ENCODE assay signal across 8 cellular contexts in genomic region chr12:122190842-122191668, GRCh38. TPM values are rescaled to one million over a fixed set of nuclear protein-coding genes. Genes with fewer than 3 reads are reported as not detected.
DNase-seq lines count a peak whose midpoint lies in the region; ATAC-seq and TF ChIP-seq lines count a peak whose summit lies in the region.

No MANE protein-coding gene starts in this region.

- ATAC-seq in psoas muscle (peak; percentile 87 to 96 (median 93)), GM21423 (IDR thresholded peaks at IDR 0.05; ENCODE audit: unreplicated experiment) (no peak)

- H3K4me3 ChIP-seq in foreskin fibroblast (ENCODE audit: low read depth in 1 of 2, low read length in 2 of 2) (no peak overlapping the region), psoas muscle (no peak overlapping the region)

- no peaks in the 10 kb centered on the region for H3K27me3 ChIP-seq in psoas muscle (ENCODE audit: insufficient read depth in 3 of 3, low read length in 2 of 3)

- no peaks in the 10 kb centered on the region for H3K36me3 ChIP-seq in psoas muscle (ENCODE audit: insufficient read depth in 1 of 2, low read depth in 1 of 2)

- intact Hi-C loops in psoas muscle (cut with DNase I) = loop anchor here (2.0 kb wide), 2 partner anchors 60 to 138 kb away; no protein-coding TSS in a partner anchor

- H3K9me3 ChIP-seq in psoas muscle = no peaks in the 10 kb centered on the region

- no peak overlapping the region for H3K27ac Mint-ChIP-seq in HFFc6

- TF ChIP-seq CTCF in HFFc6 (IDR thresholded peaks at IDR 0.05) (peak; percentile 85), foreskin fibroblast (IDR thresholded peaks at IDR 0.05; ENCODE audit: low read depth, low read length) (peak; percentile 83), psoas muscle (IDR thresholded peaks at IDR 0.05) (peak; percentile 83)

- peaks cover 21% of the 10 kb centered on the region for H3K27me3 Mint-ChIP-seq in HFFc6 (ENCODE audit: insufficient read depth)

- no peak overlapping the region for H3K27ac ChIP-seq in psoas muscle

- in situ Hi-C loops in Caki2 (cut with HindIII; ENCODE audit: low pct_unique_long_range_greater_than_20kb, low sequenced_read_pairs) = no loop called here

- DNase-seq in Caki2 (ENCODE audit: low read depth) (peak; percentile 53), HFFc6 (peak; percentile 48), OCI-M1 (lab: John Stamatoyannopoulos, UW) (peak; percentile 86), foreskin fibroblast (peak; percentile 33 to 79), psoas muscle (peak; percentile 57 to 80), amniotic stem cell (lab: John Stamatoyannopoulos, UW) (no peak)
- DNase-seq in activated T-cell treated with anti-CD3 and anti-CD28 coated beads, Interleukin-2, amount 50 U/mL, for 48 hours = peak; percentile 86 to 87

- peaks cover 5% of the 10 kb centered on the region for H3K4me1 Mint-ChIP-seq in HFFc6 (ENCODE audit: low read depth)

- peaks cover 13% of the 10 kb centered on the region for H3K36me3 Mint-ChIP-seq in HFFc6 (ENCODE audit: low read depth)

- WGBS in psoas muscle, 3 donors = 64 to 70% (median 66%) methylated on average over 18 of the region's 18 CpGs

- no peaks in the 10 kb centered on the region for H3K4me1 ChIP-seq in psoas muscle

- no peak overlapping the region for H3K4me3 Mint-ChIP-seq in HFFc6

- peaks cover 16% of the 10 kb centered on the region for H3K9me3 Mint-ChIP-seq in HFFc6

RNA-seq across cellular contexts. Expression of gene LRRC43, which starts 8.1 kb away (rescaled TPM):
- not detected in 2 replicates for total RNA-seq in Caki2 (2014; rRNA removed; shearing (Covaris generic); ENCODE audit: low replicate concordance)
- total RNA-seq in HFFc6 (2021; fragmentation: NEBNext Ultra II Directional; extraction: Animal tissue kit (Norgen Biotek cat#: 25700)) = not detected
- total RNA-seq in psoas muscle = under 1 TPM in 3 of 4 donors, not detected in 1; 0.13 to 0.36 (median 0.32) TPM
- under 1 TPM in 2 of 3 donors, not detected in 1; 0.05 to 0.06 TPM for polyA plus RNA-seq in psoas muscle

RNA-seq across cellular contexts. Expression of gene B3GNT4, which starts 12.5 kb away (rescaled TPM):
- total RNA-seq in Caki2 (2014; rRNA removed; shearing (Covaris generic); ENCODE audit: low replicate concordance) = 1.4 and 5.4 TPM in 2 replicates
- total RNA-seq in HFFc6 (2021; fragmentation: NEBNext Ultra II Directional; extraction: Animal tissue kit (Norgen Biotek cat#: 25700)) = under 1 TPM in 2 of 6 experiments, not detected in 4; 0.13 to 0.14 TPM
- total RNA-seq in psoas muscle = under 1 TPM in 1 of 4 donors, not detected in 3; 0.38 TPM
- 1 to 10 TPM in 1 of 3 donors, under 1 TPM in 2; 0.30 to 1.3 (median 0.48) TPM for polyA plus RNA-seq in psoas muscle

RNA-seq across cellular contexts. Expression of gene IL31, which starts 17.0 kb away (rescaled TPM):
- not detected in 2 replicates for total RNA-seq in Caki2 (2014; rRNA removed; shearing (Covaris generic); ENCODE audit: low replicate concordance)
- total RNA-seq in HFFc6 (2021; fragmentation: NEBNext Ultra II Directional; extraction: Animal tissue kit (Norgen Biotek cat#: 25700)) = not detected
- total RNA-seq in psoas muscle = not detected
- not detected for polyA plus RNA-seq in psoas muscle

RNA-seq across cellular contexts. Expression of gene DIABLO, which starts 34.8 kb away (rescaled TPM):
- 93.5 and 116 TPM in 2 replicates for total RNA-seq in Caki2 (2014; rRNA removed; shearing (Covaris generic); ENCODE audit: low replicate concordance)
- total RNA-seq in HFFc6 (2021; fragmentation: NEBNext Ultra II Directional; extraction: Animal tissue kit (Norgen Biotek cat#: 25700)) = 10 to 100 TPM; 47.5 to 54.2 (median 48.8) TPM
- total RNA-seq in psoas muscle = 10 to 100 TPM; 24.4 to 35.3 (median 29.0) TPM
- polyA plus RNA-seq in psoas muscle = 100 to 1,000 TPM in 1 of 3 donors, 10 to 100 TPM in 2; 39.7 to 109 (median 53.7) TPM
